ENCODE assay signal across 1 cellular context in genomic region chr6:7313505-7314165, GRCh38.
TF ChIP-seq lines count a peak whose summit lies in the region.

No MANE protein-coding gene starts in this region.

TF ChIP-seq in HepG2, 621 proteins besides CTCF, POLR2A, EP300 and RAD21 (continued from another document and continues in another):
- TF ChIP-seq ARID5B (CRISPR knock-in tag; IDR thresholded peaks at IDR 0.05) (no peak), ZNF3 (CRISPR knock-in tag; IDR thresholded peaks at IDR 0.05) (no peak), FOXK2 (IDR thresholded peaks at IDR 0.05) (no peak), TARDBP (CRISPR knock-in tag; IDR thresholded peaks at IDR 0.05) (no peak; the same call in 1 of the 2 replicates), DMAP1 (CRISPR knock-in tag; IDR thresholded peaks at IDR 0.05) (no peak), MAZ (IDR thresholded peaks at IDR 0.05; ENCODE audit: borderline replicate concordance, low read depth, low read length) (no peak), MAZ (CRISPR knock-in tag; IDR thresholded peaks at IDR 0.05; ENCODE audit: low read depth) (no peak), ZNF646 (CRISPR knock-in tag; IDR thresholded peaks at IDR 0.05) (no peak), CREBL2 (CRISPR knock-in tag; IDR thresholded peaks at IDR 0.05; ENCODE audit: borderline replicate concordance) (no peak), KLF11 (CRISPR knock-in tag; IDR thresholded peaks at IDR 0.05) (no peak), CBX2 (IDR thresholded peaks at IDR 0.05; ENCODE audit: low read depth, low read length) (no peak), CBX2 (CRISPR knock-in tag; IDR thresholded peaks at IDR 0.05; ENCODE audit: low read depth) (no peak), MAFF (IDR thresholded peaks at IDR 0.05; ENCODE audit: low read depth, low read length) (no peak), USF2 (IDR thresholded peaks at IDR 0.05; ENCODE audit: low read depth, low read length) (no peak), USF2 (CRISPR knock-in tag; IDR thresholded peaks at IDR 0.05; ENCODE audit: borderline replicate concordance) (peak; percentile 84; the same call in 1 of the 2 replicates), NFIC (IDR thresholded peaks at IDR 0.05; ENCODE audit: low read length) (no peak), KLF9 (CRISPR knock-in tag; IDR thresholded peaks at IDR 0.05; ENCODE audit: low read depth) (0 out of 2 replicates have a peak, but pooled peaks have one; percentile 49), SKIL (CRISPR knock-in tag; IDR thresholded peaks at IDR 0.05; ENCODE audit: borderline replicate concordance) (no peak), MNT (IDR thresholded peaks at IDR 0.05) (no peak), MAFG (CRISPR knock-in tag; IDR thresholded peaks at IDR 0.05) (no peak), ZBTB49 (CRISPR knock-in tag; IDR thresholded peaks at IDR 0.05; ENCODE audit: borderline replicate concordance) (no peak), ZNF367 (CRISPR knock-in tag; IDR thresholded peaks at IDR 0.05; ENCODE audit: borderline replicate concordance) (no peak), ZNF572 (CRISPR knock-in tag; IDR thresholded peaks at IDR 0.05) (no peak), ZSCAN31 (CRISPR knock-in tag; IDR thresholded peaks at IDR 0.05; ENCODE audit: low read depth) (no peak), REL (CRISPR knock-in tag; conservative IDR thresholded peaks at IDR 0.05) (no peak), ATF4 (CRISPR knock-in tag; IDR thresholded peaks at IDR 0.05) (peak in 1 of 2 experiments; percentile 10; a peak in 1 of 4 replicates), WIZ (CRISPR knock-in tag; IDR thresholded peaks at IDR 0.05) (no peak), ZNF713 (CRISPR knock-in tag; IDR thresholded peaks at IDR 0.05) (no peak), GPN1 (CRISPR knock-in tag; IDR thresholded peaks at IDR 0.05; ENCODE audit: borderline replicate concordance) (no peak), TEF (CRISPR knock-in tag; IDR thresholded peaks at IDR 0.05) (no peak), ETV5 (CRISPR knock-in tag; IDR thresholded peaks at IDR 0.05; ENCODE audit: borderline replicate concordance) (no peak), ZMYM2 (CRISPR knock-in tag; IDR thresholded peaks at IDR 0.05) (no peak), PAX8 (CRISPR knock-in tag; IDR thresholded peaks at IDR 0.05; ENCODE audit: borderline replicate concordance) (no peak), ZNF790 (CRISPR knock-in tag; IDR thresholded peaks at IDR 0.05; ENCODE audit: borderline replicate concordance) (no peak), RBAK (CRISPR knock-in tag; IDR thresholded peaks at IDR 0.05) (no peak), SATB2 (CRISPR knock-in tag; IDR thresholded peaks at IDR 0.05) (no peak), ZNF644 (CRISPR knock-in tag; IDR thresholded peaks at IDR 0.05; ENCODE audit: low read depth) (no peak), ZFP91 (CRISPR knock-in tag; IDR thresholded peaks at IDR 0.05; ENCODE audit: borderline replicate concordance) (no peak), ZNF619 (CRISPR knock-in tag; IDR thresholded peaks at IDR 0.05) (no peak), FOSL1 (CRISPR knock-in tag; IDR thresholded peaks at IDR 0.05; ENCODE audit: borderline replicate concordance) (no peak)
